16 cellular contexts compared by ENCODE assay signal in the genomic region with DNA sequence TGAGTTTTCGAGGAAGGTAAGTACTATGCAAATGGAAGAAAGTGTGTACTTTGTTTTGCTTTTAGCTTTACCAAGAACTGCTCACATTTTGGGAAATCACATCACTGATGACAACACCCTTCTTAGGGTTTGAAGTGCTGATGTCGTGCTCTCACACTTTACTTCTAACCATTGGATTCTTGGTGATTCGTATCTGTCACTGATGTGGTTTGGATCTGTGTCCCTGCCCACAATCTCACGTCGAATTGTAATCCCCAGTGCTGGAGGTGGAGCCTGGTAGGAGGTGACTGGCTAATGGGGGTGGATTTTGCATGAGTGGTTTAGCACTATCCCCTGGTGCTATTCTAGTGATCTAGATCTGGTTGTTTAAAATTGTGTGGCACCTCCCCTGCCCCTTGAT.
DNase-seq lines count a peak whose midpoint lies in the region; ATAC-seq lines count a peak whose summit lies in the region.
"Had no signal": no experiment of that assay in that cellular context is flagged by ENCODE, and none has a peak within 500 bp of the region (broad histone marks: within the 10 kb centered on the region; RNA-seq: fewer than 3 reads in every experiment).

No MANE protein-coding gene starts in this region.

- no peaks in the 10 kb centered on the region for H3K36me3 Mint-ChIP-seq in activated T-cell treated with anti-CD3 and anti-CD28 coated beads, Interleukin-2, amount 50 U/mL, for 4 hours (ENCODE audit: insufficient read depth)
- no peaks in the 10 kb centered on the region for H3K36me3 Mint-ChIP-seq in naive thymus-derived CD8-positive, alpha-beta T cell
- H3K36me3 Mint-ChIP-seq: CD8-positive, alpha-beta memory T cell had no signal

- H3K4me1 Mint-ChIP-seq in activated T-cell treated with anti-CD3 and anti-CD28 coated beads, Interleukin-2, amount 50 U/mL, for 4 hours (ENCODE audit: low read depth) = peaks cover 4% of the 10 kb centered on the region
- H3K4me1 Mint-ChIP-seq in naive thymus-derived CD8-positive, alpha-beta T cell = peaks cover 0 to 9% (median 3%) of the 10 kb centered on the region in 4 donors

- H3K4me3 Mint-ChIP-seq in activated T-cell treated with anti-CD3 and anti-CD28 coated beads, Interleukin-2, amount 50 U/mL, for 4 hours = no peak overlapping the region
- H3K4me3 Mint-ChIP-seq in naive thymus-derived CD8-positive, alpha-beta T cell = no peak overlapping the region
- H3K4me3 Mint-ChIP-seq: CD8-positive, alpha-beta memory T cell had no signal

- H3K9me3 Mint-ChIP-seq in activated T-cell treated with anti-CD3 and anti-CD28 coated beads, Interleukin-2, amount 50 U/mL, for 4 hours = no peaks in the 10 kb centered on the region
- H3K9me3 Mint-ChIP-seq in naive thymus-derived CD8-positive, alpha-beta T cell = no peaks in the 10 kb centered on the region
- H3K9me3 Mint-ChIP-seq: CD8-positive, alpha-beta memory T cell had no signal

- peaks cover 16% of the 10 kb centered on the region for H3K27me3 Mint-ChIP-seq in activated T-cell treated with anti-CD3 and anti-CD28 coated beads, Interleukin-2, amount 50 U/mL, for 4 hours (ENCODE audit: low read depth)
- H3K27me3 Mint-ChIP-seq in naive thymus-derived CD8-positive, alpha-beta T cell = peaks cover 11 to 22% (median 15%) of the 10 kb centered on the region in 5 donors

- POLR2A ChIA-PET in naive thymus-derived CD8-positive, alpha-beta T cell (lab: Charles Lee) = no interaction called here

- peak; percentile 75 to 87 for ATAC-seq in activated T-cell treated with anti-CD3 and anti-CD28 coated beads, Interleukin-2, amount 50 U/mL, for 4 hours
- no peak for ATAC-seq in naive thymus-derived CD8-positive, alpha-beta T cell
- ATAC-seq: Panc1 had no signal

- no peak overlapping the region for H3K27ac Mint-ChIP-seq in naive thymus-derived CD8-positive, alpha-beta T cell

- peak; percentile 11 to 40 for DNase-seq in stimulated activated CD4-positive, alpha-beta T cell treated with anti-CD3 and anti-CD28 coated beads, Interleukin-15, amount 100 ng/mL, for 48 hours (ENCODE audit: low read depth in 2 of 2)
- DNase-seq in stimulated activated CD4-positive, alpha-beta T cell treated with anti-CD3 and anti-CD28 coated beads, Interleukin-2, amount 100 ng/mL, for 24 hours = no peak
- DNase-seq in activated T-cell treated with anti-CD3 and anti-CD28 coated beads, Interleukin-2, amount 50 U/mL, for 4 hours = no peak
- DNase-seq in kidney tubule cell (ENCODE audit: low spot score) (peak; percentile 8), NCI-H82 treated with DMSO at 0.1 percent for 48 hours (lab: John Stamatoyannopoulos, UW; ENCODE audit: unreplicated experiment) (no peak), COLO829 (ENCODE audit: low spot score) (no peak)
- no peak for DNase-seq in naive thymus-derived CD8-positive, alpha-beta T cell
- DNase-seq: activated CD4-positive, CD25-positive, alpha-beta regulatory T cell treated with anti-CD3 and anti-CD28 coated beads, Interleukin-2, amount 50 U/mL, for 72 hours; IMR-90; mammary epithelial cell; NCI-H1417; NCI-H2107; NK-92 treated with Interleukin-12 subunit alpha and Interleukin-12 subunit beta, amount 100 ng/mL, for 24 hours; SIG-M5 had no signal

Comparison
In these comparisons a context has a peak if more than half of its experiments do, and no peak if none do; other contexts are left out.
1. DNase-seq: peak in stimulated activated CD4-positive, alpha-beta T cell treated with anti-CD3 and anti-CD28 coated beads, Interleukin-15, amount 100 ng/mL, for 48 hours (2 of 2) and kidney tubule cell (single experiment); none in stimulated activated CD4-positive, alpha-beta T cell treated with anti-CD3 and anti-CD28 coated beads, Interleukin-2, amount 100 ng/mL, for 24 hours (0 of 2), activated T-cell treated with anti-CD3 and anti-CD28 coated beads, Interleukin-2, amount 50 U/mL, for 4 hours (single experiment), NCI-H82 treated with DMSO at 0.1 percent for 48 hours (single experiment), COLO829 (single experiment) and naive thymus-derived CD8-positive, alpha-beta T cell (0 of 10).
2. ATAC-seq: peak in activated T-cell treated with anti-CD3 and anti-CD28 coated beads, Interleukin-2, amount 50 U/mL, for 4 hours (2 of 2); none in naive thymus-derived CD8-positive, alpha-beta T cell (0 of 2).